In genomic region chr14:96038920-96039632, GRCh38 we compare ENCODE assay signal across 8 cellular contexts. TPM values are rescaled to one million over a fixed set of nuclear protein-coding genes. Genes with fewer than 3 reads are reported as not detected.
DNase-seq lines count a peak whose midpoint lies in the region; ATAC-seq, FAIRE-seq and TF ChIP-seq lines count a peak whose summit lies in the region.

C14orf132 (plus strand) TSS chr14:96039362; CDS start chr14:96039501, 139 bp downstream.

- H3K27me3 Mint-ChIP-seq in IgD-negative memory B cell = peaks cover 45% of the 10 kb centered on the region
- peaks cover 20% of the 10 kb centered on the region for H3K27me3 Mint-ChIP-seq in activated CD4-positive, alpha-beta T cell treated with anti-CD3 and anti-CD28 coated beads for 36 hours

- no peak for TF ChIP-seq RAD21 in HepG2 (CRISPR knock-in tag; IDR thresholded peaks at IDR 0.05)

- peak within 1 kb of the TSS; percentile 81 for H3K4me2 ChIP-seq in HepG2 (ENCODE audit: low read depth, low read length)
- no peak within 1 kb of the TSS; the same call in 1 of the 2 replicates for H3K4me2 ChIP-seq in OCI-LY7 (ENCODE audit: low read length)

- H3K9me3 ChIP-seq in colonic mucosa = no peaks in the 10 kb centered on the region
- no peaks in the 10 kb centered on the region for H3K9me3 ChIP-seq in HepG2 (ENCODE audit: low read length)
- H3K9me3 ChIP-seq in OCI-LY7 (ENCODE audit: low read length) = no peaks in the 10 kb centered on the region

- no peaks in the 10 kb centered on the region for H3K9me2 ChIP-seq in OCI-LY7 (ENCODE audit: insufficient read depth, low read length)

- peaks cover 1 to 6% (median 4%) of the 10 kb centered on the region in 3 donors for H3K9me3 Mint-ChIP-seq in IgD-negative memory B cell
- no peaks in the 10 kb centered on the region for H3K9me3 Mint-ChIP-seq in activated CD4-positive, alpha-beta T cell treated with anti-CD3 and anti-CD28 coated beads for 36 hours (ENCODE audit: low read depth)

- no peak for FAIRE-seq in HepG2 (lab: Jason Lieb, UNC)

- H3K36me3 ChIP-seq in colonic mucosa (no peaks in the 10 kb centered on the region), HepG2 (replicated peaks in 1 of 2; ENCODE audit: control insufficient read depth in 1 of 2, insufficient read depth in 2 of 2, low read length in 2 of 2) (no peaks in the 10 kb centered on the region), OCI-LY7 (ENCODE audit: insufficient read depth, low read length) (no peaks in the 10 kb centered on the region)

- no peak for TF ChIP-seq EP300 in HepG2 (IDR thresholded peaks at IDR 0.05; ENCODE audit: low read depth in 2 of 2, low read length in 2 of 2)
- no peak for TF ChIP-seq EP300 in HepG2 (CRISPR knock-in tag; IDR thresholded peaks at IDR 0.05; ENCODE audit: borderline replicate concordance)

- no peak for TF ChIP-seq POLR2A in HepG2 (IDR thresholded peaks at IDR 0.05; ENCODE audit: insufficient read depth in 1 of 2, low read depth in 2 of 2, low read length in 2 of 2)

- peak within 1 kb of the TSS in 1 of 3 donors; percentile 82 for H3K27ac Mint-ChIP-seq in IgD-negative memory B cell
- H3K27ac Mint-ChIP-seq in activated CD4-positive, alpha-beta T cell treated with anti-CD3 and anti-CD28 coated beads for 36 hours = peak within 1 kb of the TSS; percentile 63

- peaks cover 9% of the 10 kb centered on the region for H3K4me1 ChIP-seq in colonic mucosa
- peaks cover 7% of the 10 kb centered on the region; the same call in 1 of the 2 replicates for H3K4me1 ChIP-seq in HepG2 (ENCODE audit: insufficient read depth, low read length)
- no peaks in the 10 kb centered on the region for H3K4me1 ChIP-seq in OCI-LY7 (ENCODE audit: insufficient read depth, low read length, poor library complexity, severe bottlenecking)

- 1% methylated on average over 26 of the region's 72 CpGs for WGBS in HepG2 (ENCODE audit: low lambda C conversion rate)

- H3K36me3 Mint-ChIP-seq in IgD-negative memory B cell = peaks cover 2% of the 10 kb centered on the region
- no peaks in the 10 kb centered on the region for H3K36me3 Mint-ChIP-seq in activated CD4-positive, alpha-beta T cell treated with anti-CD3 and anti-CD28 coated beads for 36 hours (ENCODE audit: low read depth)

- H3K9ac ChIP-seq in colonic mucosa (ENCODE audit: low read depth in 2 of 2, low read length in 2 of 2) (peak within 1 kb of the TSS in 1 of 2 donors; percentile 76), HepG2 (ENCODE audit: insufficient read depth, low read depth, low read length) (no peak within 1 kb of the TSS)

- peak within 1 kb of the TSS; percentile 53 to 89 (median 80) for H3K4me3 Mint-ChIP-seq in IgD-negative memory B cell
- peak within 1 kb of the TSS; percentile 76 for H3K4me3 Mint-ChIP-seq in activated CD4-positive, alpha-beta T cell treated with anti-CD3 and anti-CD28 coated beads for 36 hours

- DNase-seq in ELR (ENCODE audit: low read depth) (peak; percentile 73), colonic mucosa (peak; percentile 66), HepG2 (ENCODE audit: low spot score) (no peak), OCI-LY7 (ENCODE audit: low spot score) (no peak)
- peak; percentile 86 for DNase-seq in activated CD4-positive, alpha-beta T cell treated with anti-CD3 and anti-CD28 coated beads for 36 hours
- DNase-seq in stimulated activated CD4-positive, alpha-beta T cell treated with anti-CD3 and anti-CD28 coated beads, Interleukin-2, amount 100 ng/mL, for 48 hours = peak; percentile 52 to 53

- H2AFZ ChIP-seq in HepG2 (ENCODE audit: low read length) (no peak within 1 kb of the TSS), OCI-LY7 (ENCODE audit: low read length) (no peak within 1 kb of the TSS)

- intact Hi-C loops in activated CD4-positive, alpha-beta T cell treated with anti-CD3 and anti-CD28 coated beads for 36 hours (cut with DNase I, micrococcal nuclease) = loop anchor here in 1 of 2 experiments (1.0 kb wide), 3 partner anchors 324 to 505 kb away; partner anchors contain the start of genes ATG2B and GSKIP
- intact Hi-C loops in colonic mucosa (cut with DNase I) (no loop called here), HepG2 (cut with micrococcal nuclease; ENCODE audit: unreplicated experiment) (no loop called here), OCI-LY7 (cut with micrococcal nuclease; ENCODE audit: unreplicated experiment) (no loop called here)

- TF ChIP-seq CTCF in colonic mucosa (IDR thresholded peaks at IDR 0.05) (no peak), HepG2 (CRISPR knock-in tag; IDR thresholded peaks at IDR 0.05) (no peak), OCI-LY7 (conservative IDR thresholded peaks at IDR 0.05; ENCODE audit: low read length) (no peak)

- in situ Hi-C loops in HepG2 (cut with HindIII; ENCODE audit: extremely low pct_ligation_motif_present, low pct_unique_long_range_greater_than_20kb) = no loop called here

- BruUV-seq in HepG2 (replicated peaks; lab: Mats Ljungman, UMichigan) = no TSS peak
- no TSS peak for BruUV-seq in OCI-LY7 (replicated peaks; lab: Mats Ljungman, UMichigan)

- CTCF ChIA-PET in activated CD4-positive, alpha-beta T cell treated with anti-CD3 and anti-CD28 coated beads for 36 hours (lab: Charles Lee) = interaction anchor here (0.6 kb wide), 1 partner anchor 36 kb away, joined by 3 read pairs; no protein-coding TSS in a partner anchor
- CTCF ChIA-PET in HepG2 (lab: Yijun Ruan, JAX; ENCODE audit: low intra/inter-chr PET ratio, low total read pairs) (no interaction called here), OCI-LY7 (lab: Charles Lee; ENCODE audit: unreplicated experiment) (no interaction called here)

- H3K4me3 ChIP-seq in colonic mucosa = peak within 1 kb of the TSS; percentile 65
- peak within 1 kb of the TSS; percentile 45 to 69 (median 52); a peak in 5 of 6 replicates for H3K4me3 ChIP-seq in HepG2 (replicated peaks in 1 of 3; ENCODE audit: insufficient read depth in 1 of 3, low read depth in 2 of 3, low read length in 3 of 3)
- H3K4me3 ChIP-seq in OCI-LY7 (ENCODE audit: low read depth, low read length, poor library complexity, severe bottlenecking) = no peak within 1 kb of the TSS

- 0 out of 2 replicates have a peak, but pooled peaks cover 2% of the 10 kb centered on the region for H4K20me1 ChIP-seq in HepG2 (ENCODE audit: insufficient read depth, low read length)
- no peaks in the 10 kb centered on the region for H4K20me1 ChIP-seq in OCI-LY7 (ENCODE audit: insufficient read depth, low read length)

- peaks cover 3 to 12% (median 7%) of the 10 kb centered on the region in 3 donors for H3K4me1 Mint-ChIP-seq in IgD-negative memory B cell
- peaks cover 15% of the 10 kb centered on the region for H3K4me1 Mint-ChIP-seq in activated CD4-positive, alpha-beta T cell treated with anti-CD3 and anti-CD28 coated beads for 36 hours

- H3K79me2 ChIP-seq in HepG2 (ENCODE audit: insufficient read depth, low read length) (no peaks in the 10 kb centered on the region), OCI-LY7 (ENCODE audit: insufficient read depth, low read depth, low read length) (no peaks in the 10 kb centered on the region)

- H3K27me3 ChIP-seq in colonic mucosa (peaks cover 8% of the 10 kb centered on the region), HepG2 (ENCODE audit: control insufficient read depth in 1 of 2, insufficient read depth in 2 of 2, low read length in 2 of 2) (peaks cover 2 to 30% of the 10 kb centered on the region in 2 experiments)

- H3K27ac ChIP-seq in colonic mucosa = peak within 1 kb of the TSS; percentile 48
- H3K27ac ChIP-seq in HepG2 (ENCODE audit: extremely low read length, insufficient read depth, low read length) = no peak within 1 kb of the TSS
- no peak within 1 kb of the TSS for H3K27ac ChIP-seq in OCI-LY7 (ENCODE audit: low read depth, low read length, poor library complexity, severe bottlenecking)

- ATAC-seq in activated CD4-positive, alpha-beta T cell treated with anti-CD3 and anti-CD28 coated beads for 36 hours = peak; percentile 90
- ATAC-seq in HepG2 (peak; percentile 88), HG03457 (IDR thresholded peaks at IDR 0.05; ENCODE audit: unreplicated experiment) (no peak)

- POLR2A ChIA-PET in activated CD4-positive, alpha-beta T cell treated with anti-CD3 and anti-CD28 coated beads for 36 hours (lab: Charles Lee) = interaction anchor here (0.6 kb wide), 1 partner anchor 512 kb away, joined by 6 read pairs; no protein-coding TSS in a partner anchor
- POLR2A ChIA-PET in HepG2 (lab: Yijun Ruan, JAX) (no interaction called here), OCI-LY7 (lab: Charles Lee) (interaction anchor here (0.6 kb wide), 2 partner anchors 271 to 1075 kb away, joined by 3 read pairs; no protein-coding TSS in a partner anchor)

RNA-seq across cellular contexts. Expression of gene C14orf132, which starts in this region (rescaled TPM):
- polyA plus RNA-seq in IgD-negative memory B cell = 0.04 TPM
- total RNA-seq in activated CD4-positive, alpha-beta T cell treated with anti-CD3 and anti-CD28 coated beads for 36 hours = 1 to 10 TPM; 4.1 to 4.3 TPM
- total RNA-seq in colonic mucosa = 1 to 10 TPM; 2.2 to 3.6 TPM
- 0.15 and 0.18 TPM in 2 replicates for total RNA-seq in HepG2 (2016; rRNA removed; fragmentation: Illumina TruSeq; extraction: Trizol)
- not detected in 2 replicates for total RNA-seq in HepG2 (2016; cell fraction: cytosol; rRNA removed; fragmentation: Illumina TruSeq; extraction: Trizol; ENCODE audit: low read depth)
- 0.09 and 0.15 TPM in 2 replicates for total RNA-seq in HepG2 (2016; cell fraction: insoluble cytoplasmic fraction; rRNA removed; fragmentation: Illumina TruSeq; extraction: Trizol)
- 0.06 and 0.10 TPM in 2 replicates for total RNA-seq in HepG2 (2016; cell fraction: membrane; rRNA removed; fragmentation: Illumina TruSeq; extraction: Trizol)
- total RNA-seq in HepG2 (2016; cell fraction: nucleus; rRNA removed; fragmentation: Illumina TruSeq; extraction: Trizol) = 0.19 and 0.44 TPM in 2 replicates
- 0.13 TPM in 2 replicates for polyA plus RNA-seq in HepG2 (2011; rRNA removed)
- 0.03 and 0.04 TPM in 2 replicates for polyA plus RNA-seq in HepG2 (2011; cell fraction: cytosol; rRNA removed)
- 0.05 TPM in 2 replicates for polyA plus RNA-seq in HepG2 (2011; cell fraction: nucleus; rRNA removed)
- not detected in 2 replicates for polyA plus RNA-seq in HepG2 (2012)
- polyA plus RNA-seq in HepG2 (2016; cell fraction: cytosol; fragmentation: Illumina TruSeq; extraction: Trizol; ENCODE audit: low read depth) = 0.14 TPM in 1 of 2 replicates, not detected in the other
- 0.04 and 0.25 TPM in 2 replicates for polyA plus RNA-seq in HepG2 (2016; cell fraction: insoluble cytoplasmic fraction; fragmentation: Illumina TruSeq; extraction: Trizol; ENCODE audit: low read depth)
- 0.05 and 0.13 TPM in 2 replicates for polyA plus RNA-seq in HepG2 (2016; cell fraction: membrane; fragmentation: Illumina TruSeq; extraction: Trizol; ENCODE audit: low read depth)
- polyA plus RNA-seq in HepG2 (2016; cell fraction: nucleus; fragmentation: Illumina TruSeq; extraction: Trizol; ENCODE audit: insufficient read depth, low read depth) = 0.09 and 0.37 TPM in 2 replicates
- 0.12 TPM in 1 of 2 replicates, not detected in the other for polyA minus RNA-seq in HepG2 (2011; rRNA and poly(A)+ RNA removed; ENCODE audit: low replicate concordance)
- polyA minus RNA-seq in HepG2 (2011; cell fraction: cytosol; rRNA and poly(A)+ RNA removed) = not detected in 2 replicates
- polyA minus RNA-seq in HepG2 (2011; cell fraction: nucleus; rRNA and poly(A)+ RNA removed) = 0.12 and 0.13 TPM in 2 replicates
- total RNA-seq in OCI-LY7 (2014; rRNA removed; shearing (Covaris generic)) = 0.03 TPM in 1 of 2 replicates, not detected in the other
- total RNA-seq in OCI-LY7 (2022) = 0.20 and 0.27 TPM in 2 replicates

Comparison
In these comparisons a context has a peak if more than half of its experiments do, and no peak if none do; other contexts are left out.
1. Peak in ATAC-seq, H3K4me3 ChIP-seq and H3K4me2 ChIP-seq in HepG2; RNA of the gene not detected or under 1 TPM.
2. DNase-seq: peak in ELR (single experiment), activated CD4-positive, alpha-beta T cell treated with anti-CD3 and anti-CD28 coated beads for 36 hours (single experiment), colonic mucosa (single experiment) and stimulated activated CD4-positive, alpha-beta T cell treated with anti-CD3 and anti-CD28 coated beads, Interleukin-2, amount 100 ng/mL, for 48 hours (2 of 2); none in HepG2 (single experiment) and OCI-LY7 (single experiment).